In the genomic region with DNA sequence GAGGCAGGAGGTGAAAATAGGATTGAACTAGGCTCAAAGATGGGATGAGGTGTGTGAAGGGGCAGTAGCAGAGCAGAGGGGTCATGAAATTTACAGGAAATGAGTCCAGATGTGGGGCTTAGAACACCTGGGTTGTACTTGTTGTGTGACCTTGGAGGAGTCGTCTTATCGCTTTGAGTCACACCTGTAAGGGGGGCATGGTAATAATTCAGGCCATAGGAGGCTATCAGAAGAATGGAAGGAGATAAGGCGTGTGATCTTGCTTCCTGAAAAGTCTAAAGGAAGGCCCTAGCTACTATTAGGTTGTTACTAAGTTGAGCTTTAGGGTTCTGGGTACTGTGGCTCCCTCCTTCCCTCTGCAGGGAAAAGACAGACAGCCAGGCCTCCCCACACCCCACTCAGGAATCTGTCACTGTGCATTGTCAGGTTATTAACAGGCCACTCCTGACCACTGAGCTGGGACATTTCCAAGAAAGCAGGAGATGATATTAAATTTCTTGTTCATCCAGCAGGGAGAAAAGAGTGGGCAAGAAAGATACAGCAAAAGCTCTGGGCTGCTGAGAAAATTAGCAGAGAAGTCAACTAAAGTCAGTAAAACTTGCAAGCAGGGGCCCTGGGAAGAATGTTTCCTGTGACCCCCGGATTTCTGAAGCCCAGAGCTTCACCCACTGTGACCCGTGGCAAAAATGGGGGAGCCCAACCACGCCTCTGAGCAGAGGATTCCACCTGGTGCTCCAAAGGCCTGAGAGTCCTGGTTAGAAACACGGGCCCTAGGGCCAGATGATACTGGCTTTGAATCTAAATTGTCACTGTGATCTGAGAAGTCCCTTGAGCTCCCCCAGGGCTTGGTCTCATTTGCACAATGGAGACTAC, we compare ENCODE assay signal across 15 cellular contexts. TPM values are rescaled to one million over a fixed set of nuclear protein-coding genes. Genes with fewer than 3 reads are reported as not detected.
DNase-seq lines count a peak whose midpoint lies in the region; ATAC-seq and TF ChIP-seq lines count a peak whose summit lies in the region.
"Had no signal": no experiment of that assay in that cellular context is flagged by ENCODE, and none has a peak within 500 bp of the region (broad histone marks: within the 10 kb centered on the region; RNA-seq: fewer than 3 reads in every experiment).

No MANE protein-coding gene starts in this region.

- ATAC-seq in GM18511 (IDR thresholded peaks at IDR 0.05; ENCODE audit: unreplicated experiment), result peak; percentile 23
- ATAC-seq in HG02885 (IDR thresholded peaks at IDR 0.05; ENCODE audit: poor library complexity, unreplicated experiment), result peak; percentile 7
- ATAC-seq: activated naive CD4-positive, alpha-beta T cell treated with anti-CD3 and anti-CD28 coated beads, Interleukin-2, amount 50 U/mL, for 72 hours; esophagus mucosa had no signal

- no peak for TF ChIP-seq CTCF in brain (conservative IDR thresholded peaks at IDR 0.05)
- TF ChIP-seq CTCF in nephron (IDR thresholded peaks at IDR 0.05; ENCODE audit: unreplicated experiment in 3 of 3), result no peak

- H3K9me3 Mint-ChIP-seq in brain (peaks cover 0 to 10% (median 0%) of the 10 kb centered on the region in 5 experiments), nephron (no peaks in the 10 kb centered on the region)
- H3K9me3 Mint-ChIP-seq: activated naive CD4-positive, alpha-beta T cell treated with anti-CD3 and anti-CD28 coated beads, Interleukin-2, amount 50 U/mL, for 72 hours had no signal

- H3K36me3 Mint-ChIP-seq in brain (no peaks in the 10 kb centered on the region), nephron (ENCODE audit: low read depth) (no peaks in the 10 kb centered on the region)
- H3K36me3 Mint-ChIP-seq: activated naive CD4-positive, alpha-beta T cell treated with anti-CD3 and anti-CD28 coated beads, Interleukin-2, amount 50 U/mL, for 72 hours had no signal

- H3K27me3 Mint-ChIP-seq in brain (peaks cover 9% of the 10 kb centered on the region), nephron (ENCODE audit: low read depth) (peaks cover 7% of the 10 kb centered on the region)

- peak overlapping the region in 3 of 5 experiments; percentile 61 to 79 (median 65) for H3K27ac Mint-ChIP-seq in brain
- H3K27ac Mint-ChIP-seq in nephron, result peak overlapping the region; percentile 65 to 82 (median 79)
- H3K27ac Mint-ChIP-seq: activated naive CD4-positive, alpha-beta T cell treated with anti-CD3 and anti-CD28 coated beads, Interleukin-2, amount 50 U/mL, for 72 hours had no signal

- H3K4me1 Mint-ChIP-seq in brain (peaks cover 51% of the 10 kb centered on the region), nephron (peaks cover 53% of the 10 kb centered on the region)

- DNase-seq in DMS 273 treated with DMSO at 0.1 percent for 48 hours (lab: John Stamatoyannopoulos, UW) (no peak), hypothalamus (lab: John Stamatoyannopoulos, UW) (no peak), NCI-H2029 (lab: John Stamatoyannopoulos, UW) (no peak)
- no peak for DNase-seq in activated CD4-positive, alpha-beta T cell treated with anti-CD3 and anti-CD28 coated beads, Interleukin-2, amount 50 U/mL, for 1 hour
- DNase-seq: DMS79; midbrain; NCI-H1930; stimulated activated CD8-positive, alpha-beta memory T cell treated with anti-CD3 and anti-CD28 coated beads, Interleukin-4, amount 100 ng/mL, for 48 hours had no signal

- H3K4me3 Mint-ChIP-seq in brain (peak overlapping the region in 2 of 5 experiments; percentile 32 to 55), nephron (peak overlapping the region in 1 of 3 experiments; percentile 60)

RNA-seq across cellular contexts. Expression of a gene that starts 6.0 kb away (rescaled TPM):
- polyA plus RNA-seq in brain (ENCODE audit: insufficient read depth, low read depth, low replicate concordance), result 110 TPM

RNA-seq across cellular contexts. Expression of a gene that starts 56.1 kb away (rescaled TPM):
- not detected for polyA plus RNA-seq in brain (ENCODE audit: insufficient read depth, low read depth, low replicate concordance)
- polyA plus RNA-seq: urinary bladder had no signal
